8 cellular contexts compared by ENCODE assay signal in the genomic region with DNA sequence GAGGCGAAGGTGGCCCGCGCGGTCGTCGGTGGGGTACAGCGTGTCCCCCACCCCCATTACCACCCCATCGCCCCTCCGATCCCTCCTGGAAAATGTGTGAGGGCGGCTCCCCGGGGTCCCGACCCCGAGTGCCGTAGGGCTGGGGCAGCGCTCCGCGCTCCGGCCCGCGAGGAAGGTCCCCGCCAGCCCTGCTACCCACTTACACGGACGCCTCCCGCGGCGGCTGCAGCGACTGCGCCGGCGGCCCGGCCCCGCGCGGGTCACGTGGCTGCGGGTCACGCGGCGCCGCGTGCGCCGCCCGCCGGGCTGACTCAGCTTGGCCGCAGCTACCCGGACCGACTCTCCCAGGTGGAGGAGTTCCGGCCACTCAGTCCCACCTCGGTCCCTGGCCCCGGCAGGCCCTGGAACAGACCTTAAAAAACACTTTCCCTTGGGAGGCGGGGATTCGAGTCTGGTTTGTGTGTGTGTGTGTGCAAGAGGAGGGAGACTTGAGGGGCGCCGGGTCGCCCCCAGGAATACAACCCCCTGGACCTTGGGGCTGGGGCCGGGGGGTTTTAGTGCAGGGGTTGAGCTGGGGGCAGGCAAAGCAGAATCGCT. TPM values are rescaled to one million over a fixed set of nuclear protein-coding genes. Genes with fewer than 3 reads are reported as not detected.
A peak's percentile ranks its signal among the peaks of the same experiment; 100 is the strongest.
DNase-seq lines count a peak whose midpoint lies in the region; FAIRE-seq and TF ChIP-seq lines count a peak whose summit lies in the region.

Gene GNPDA1 (minus strand): TSS at position 236 of the 597 bp plus-strand sequence. CDS start 992 bp downstream, outside the sequence.

- FAIRE-seq in bronchial epithelial cell (lab: Jason Lieb, UNC) (no peak), small intestine (lab: Jason Lieb, UNC) (no peak)

- H3K9me3 ChIP-seq in small intestine (ENCODE audit: control insufficient read depth, low read depth) = no peaks in the 10 kb centered on the region

- CTCF ChIA-PET in HEK293T (lab: Yijun Ruan, JAX) = interaction anchor here (0.6 to 4.4 kb wide), 13 partner anchors 12 to 750 kb away, joined by 3 to 57 read pairs (median 8); partner anchors contain the start of gene NDFIP1

- peak; percentile 86 for DNase-seq in HEK293T (ENCODE audit: extremely low spot score)
- peak; percentile 27 for DNase-seq in NCI-H1092 (lab: John Stamatoyannopoulos, UW)
- peak; percentile 53 for DNase-seq in bronchial epithelial cell (ENCODE audit: low read depth)
- DNase-seq in iPS-NIHi7 (ENCODE audit: extremely low spot score) = peak; percentile 86
- DNase-seq in small intestine = peak; percentile 79
- no peak for DNase-seq in NCI-H128 (lab: John Stamatoyannopoulos, UW; ENCODE audit: unreplicated experiment)

- H3K4me3 ChIP-seq in bronchial epithelial cell (ENCODE audit: low read depth, low read length) (peak within 1 kb of the TSS; percentile 81), small intestine (ENCODE audit: low read depth in 1 of 2, low read length in 2 of 2) (peak within 1 kb of the TSS; percentile 33 to 78)

- POLR2A ChIA-PET in HEK293T (lab: Yijun Ruan, JAX) = interaction anchor here (0.6 to 3.8 kb wide), 17 partner anchors 9 to 155 kb away, joined by 3 to 33 read pairs (median 3); partner anchors contain the start of genes NDFIP1 and RNF14

- H3K36me3 ChIP-seq in bronchial epithelial cell (ENCODE audit: control insufficient read depth, insufficient read depth, low read length) = peaks cover 1% of the 10 kb centered on the region
- H3K36me3 ChIP-seq in small intestine (ENCODE audit: control insufficient read depth in 2 of 2, insufficient read depth in 2 of 2, low read length in 2 of 2) = no peaks in the 10 kb centered on the region

- TF ChIP-seq CTCF in GM12872 (IDR thresholded peaks at IDR 0.05; ENCODE audit: insufficient read depth, low read depth, low read length) (peak; percentile 10; the same call in 1 of the 3 replicates), VCaP (conservative IDR thresholded peaks at IDR 0.05) (peak; percentile 17; the same call in 1 of the 2 replicates), bronchial epithelial cell (IDR thresholded peaks at IDR 0.05; ENCODE audit: insufficient read depth, low read length, severe bottlenecking) (no peak)

- H3K27ac ChIP-seq in VCaP (peak within 1 kb of the TSS; percentile 88), small intestine (ENCODE audit: low read depth in 1 of 2, low read length in 1 of 2) (peak within 1 kb of the TSS; percentile 88)

- H3K27me3 ChIP-seq in bronchial epithelial cell (ENCODE audit: control insufficient read depth, insufficient read depth, low read length) (no peaks in the 10 kb centered on the region), small intestine (ENCODE audit: control insufficient read depth in 2 of 2, insufficient read depth in 2 of 2, low read length in 2 of 2) (no peaks in the 10 kb centered on the region)

- H3K4me1 ChIP-seq in small intestine (ENCODE audit: control insufficient read depth in 2 of 2, insufficient read depth in 1 of 2, low read depth in 1 of 2, low read length in 1 of 2) = peaks cover 7 to 22% of the 10 kb centered on the region in 2 donors

- WGBS in small intestine, 3 donors = 1% methylated on average over 30 to 58 of the region's 58 CpGs

TF ChIP-seq in HEK293T, 16 proteins besides CTCF, POLR2A, EP300 and RAD21:
- peak; percentile 80 for TF ChIP-seq L3MBTL2 (conservative IDR thresholded peaks at IDR 0.05)
- TF ChIP-seq ELF4 (IDR thresholded peaks at IDR 0.05) = no peak
- TF ChIP-seq ARNT (IDR thresholded peaks at IDR 0.05) = peak; percentile 41; the same call in 1 of the 2 replicates
- no peak for TF ChIP-seq LEF1 (IDR thresholded peaks at IDR 0.05; ENCODE audit: borderline replicate concordance)
- TF ChIP-seq CTBP1 (IDR thresholded peaks at IDR 0.05; ENCODE audit: borderline replicate concordance) = no peak

RNA-seq across cellular contexts. Expression of gene GNPDA1, which starts in this region (rescaled TPM):
- 40.1 and 67.1 TPM in 2 replicates for total RNA-seq in bronchial epithelial cell
- 10 to 100 TPM; 20.6 to 31.3 (median 30.6) TPM for polyA plus RNA-seq in small intestine
